In genomic region chr15:33382491-33382890, GRCh38 we compare ENCODE assay signal across 7 cellular contexts.
"Had no signal": no experiment of that assay in that cellular context is flagged by ENCODE, and none has a peak within 500 bp of the region (broad histone marks: within the 10 kb centered on the region; RNA-seq: fewer than 3 reads in every experiment).

No MANE protein-coding gene starts in this region.

- FAIRE-seq: HTR-8/SVneo, K562 had no signal

- H3K4me2 ChIP-seq: KMS-11 had no signal

- DNase-seq: IMR-90, KBM-7, KG1 had no signal

- H3K27ac ChIP-seq: HL-60, KMS-11 had no signal

- H3K9ac ChIP-seq: KMS-11 had no signal

- ATAC-seq: K562 had no signal

- H3K4me3 ChIP-seq: K562 had no signal
